In the genomic region with DNA sequence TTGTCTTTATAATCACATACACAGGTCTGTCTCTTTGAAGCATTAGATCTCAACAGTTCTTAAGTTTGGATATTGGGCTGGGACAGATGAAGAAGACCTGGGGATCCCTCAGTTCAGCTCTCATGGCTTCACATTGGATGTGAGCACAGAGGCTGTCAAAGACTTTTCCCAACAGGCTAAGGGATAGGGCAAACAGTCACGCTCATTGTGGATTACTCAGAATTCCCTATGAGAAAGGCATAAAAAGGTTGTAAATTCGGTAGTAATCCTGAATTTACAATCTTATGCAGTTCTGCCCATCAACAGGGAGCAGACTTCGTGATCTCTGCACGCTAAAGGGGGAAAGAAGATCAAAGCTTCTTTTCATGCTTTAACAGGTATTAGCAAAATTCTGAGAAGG, we compare ENCODE assay signal across 27 cellular contexts.
"Had no signal": no experiment of that assay in that cellular context is flagged by ENCODE, and none has a peak within 500 bp of the region (broad histone marks: within the 10 kb centered on the region; RNA-seq: fewer than 3 reads in every experiment).

No MANE protein-coding gene starts in this region.

- H3K36me3 ChIP-seq: colonic mucosa, esophagus muscularis mucosa, esophagus squamous epithelium, gastrocnemius medialis, gastroesophageal sphincter, heart left ventricle, heart right ventricle had no signal

- FAIRE-seq: colon, endometrium, endothelial cell of umbilical vein, frontal cortex had no signal

- DNase-seq: colonic mucosa; cortex of kidney; dermis blood vessel endothelial cell; dorsolateral prefrontal cortex; effector CD4-positive, alpha-beta T cell; effector CD8-positive, alpha-beta T cell; effector memory CD4-positive, alpha-beta T cell; effector memory CD8-positive, alpha-beta T cell; endodermal cell; erythroblast; esophagus squamous epithelium; foreskin fibroblast; foreskin keratinocyte; foreskin melanocyte; gastrocnemius medialis; glutamatergic neuron; head of caudate nucleus; heart left ventricle; heart right ventricle had no signal

- H3K4me1 ChIP-seq: colonic mucosa, esophagus muscularis mucosa, esophagus squamous epithelium, gastrocnemius medialis, gastroesophageal sphincter, heart left ventricle, heart right ventricle had no signal

- ATAC-seq: effector memory CD8-positive, alpha-beta T cell; esophagus mucosa; foreskin keratinocyte; gastrocnemius medialis; gastroesophageal sphincter; heart left ventricle; heart right ventricle had no signal

- H3K4me3 ChIP-seq: colonic mucosa, coronary artery, dorsolateral prefrontal cortex, esophagus muscularis mucosa, esophagus squamous epithelium, gastrocnemius medialis, gastroesophageal sphincter, heart left ventricle, heart right ventricle had no signal

- H3K9me3 ChIP-seq: colonic mucosa, esophagus muscularis mucosa, esophagus squamous epithelium, gastrocnemius medialis had no signal
